ENCODE assay signal across 28 cellular contexts in the genomic region with DNA sequence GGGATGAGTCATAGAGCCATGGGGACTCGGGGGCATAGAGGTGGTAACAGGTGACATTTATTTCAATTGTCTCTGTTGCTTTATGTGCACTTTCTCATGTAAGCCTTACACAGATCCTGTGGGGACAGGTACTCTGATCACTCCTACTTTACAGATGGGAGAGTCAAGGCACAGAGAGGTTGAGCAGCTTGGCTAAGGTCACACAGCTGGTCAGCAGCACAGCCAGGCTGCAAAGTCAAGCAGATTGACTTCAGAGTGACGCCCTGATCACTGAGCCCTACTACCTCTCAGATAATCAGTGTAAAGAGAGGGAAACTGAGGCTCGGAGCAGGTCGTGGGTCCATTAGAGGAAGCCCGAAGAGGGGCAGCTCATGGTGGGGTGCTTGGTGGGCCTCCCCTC. TPM values are rescaled to one million over a fixed set of nuclear protein-coding genes. Genes with fewer than 3 reads are reported as not detected.
A peak's percentile ranks its signal among the peaks of the same experiment; 100 is the strongest.
DNase-seq lines count a peak whose midpoint lies in the region; ATAC-seq, FAIRE-seq and TF ChIP-seq lines count a peak whose summit lies in the region.
"Had no signal": no experiment of that assay in that cellular context is flagged by ENCODE, and none has a peak within 500 bp of the region (broad histone marks: within the 10 kb centered on the region; RNA-seq: fewer than 3 reads in every experiment).

No MANE protein-coding gene starts in this region.

- H3K23me2 ChIP-seq in H1 (ENCODE audit: low read depth, low read length) = peaks cover 1% of the 10 kb centered on the region; the same call in 1 of the 2 replicates

- H4K8ac ChIP-seq in H1 (ENCODE audit: extremely low read depth, insufficient read depth, low read length) = no peak overlapping the region

- no peaks in the 10 kb centered on the region for H3K9me3 ChIP-seq in H1 (ENCODE audit: insufficient read depth in 2 of 2, low read depth in 1 of 2, low read length in 1 of 2)
- H3K9me3 ChIP-seq: BE2C; BLaER1 treated with 17β-estradiol and CSF1 and Interleukin-3, amounts not matched to agents 10 nM and 100 nM; HAP-1 had no signal

- intact Hi-C loops in activated CD8-positive, alpha-beta T cell treated with anti-CD3 and anti-CD28 coated beads for 36 hours (cut with micrococcal nuclease) = no loop called here

- peak; percentile 28 for ATAC-seq in activated CD8-positive, alpha-beta T cell treated with anti-CD3 and anti-CD28 coated beads for 36 hours
- ATAC-seq in activated CD8-positive, alpha-beta T cell treated with anti-CD3 and anti-CD28 coated beads, Interleukin-2, amount 10 ng/mL, durations not matched to agents 7 days and 5 days = no peak
- ATAC-seq in activated T-helper 17 cell treated with anti-CD3 and anti-CD28 coated beads, Interleukin-2, amount 50 U/mL, for 72 hours (replicated peaks) = no peak
- ATAC-seq: GM23338 had no signal

- H4K91ac ChIP-seq in H1 (replicated peaks; ENCODE audit: insufficient read length, low read length) = no peak overlapping the region

- H3K27ac Mint-ChIP-seq in activated CD8-positive, alpha-beta T cell treated with anti-CD3 and anti-CD28 coated beads for 36 hours = no peak overlapping the region
- H3K27ac Mint-ChIP-seq in activated CD8-positive, alpha-beta T cell treated with anti-CD3 and anti-CD28 coated beads, Interleukin-2, amount 10 ng/mL, durations not matched to agents 7 days and 5 days = no peak overlapping the region
- peak overlapping the region; percentile 8 for H3K27ac Mint-ChIP-seq in activated T-helper 17 cell treated with anti-CD3 and anti-CD28 coated beads, Interleukin-2, amount 50 U/mL, for 72 hours
- H3K27ac Mint-ChIP-seq: CD14-positive monocyte; CD4-positive, alpha-beta T cell; GM23338 had no signal

- no peak overlapping the region for H2BK120ac ChIP-seq in H1 (replicated peaks; ENCODE audit: low read depth, low read length)

- H3K36me3 Mint-ChIP-seq in activated CD8-positive, alpha-beta T cell treated with anti-CD3 and anti-CD28 coated beads for 36 hours (ENCODE audit: low read depth) = no peaks in the 10 kb centered on the region
- H3K36me3 Mint-ChIP-seq in activated CD8-positive, alpha-beta T cell treated with anti-CD3 and anti-CD28 coated beads, Interleukin-2, amount 10 ng/mL, durations not matched to agents 7 days and 5 days (ENCODE audit: low read depth) = no peaks in the 10 kb centered on the region
- no peaks in the 10 kb centered on the region for H3K36me3 Mint-ChIP-seq in activated T-helper 17 cell treated with anti-CD3 and anti-CD28 coated beads, Interleukin-2, amount 50 U/mL, for 72 hours (ENCODE audit: low read depth)
- H3K36me3 Mint-ChIP-seq: CD14-positive monocyte; CD8-positive, alpha-beta memory T cell had no signal

- no peaks in the 10 kb centered on the region for H3K27me3 Mint-ChIP-seq in activated CD8-positive, alpha-beta T cell treated with anti-CD3 and anti-CD28 coated beads for 36 hours
- H3K27me3 Mint-ChIP-seq in activated CD8-positive, alpha-beta T cell treated with anti-CD3 and anti-CD28 coated beads, Interleukin-2, amount 10 ng/mL, durations not matched to agents 7 days and 5 days (ENCODE audit: low read depth) = no peaks in the 10 kb centered on the region
- no peaks in the 10 kb centered on the region for H3K27me3 Mint-ChIP-seq in activated T-helper 17 cell treated with anti-CD3 and anti-CD28 coated beads, Interleukin-2, amount 50 U/mL, for 72 hours
- H3K27me3 Mint-ChIP-seq: CD4-positive, alpha-beta T cell had no signal

- H2AFZ ChIP-seq in H1 (ENCODE audit: low read length) = no peak overlapping the region

- no peaks in the 10 kb centered on the region for H3K9me3 Mint-ChIP-seq in activated CD8-positive, alpha-beta T cell treated with anti-CD3 and anti-CD28 coated beads for 36 hours
- no peaks in the 10 kb centered on the region for H3K9me3 Mint-ChIP-seq in activated CD8-positive, alpha-beta T cell treated with anti-CD3 and anti-CD28 coated beads, Interleukin-2, amount 10 ng/mL, durations not matched to agents 7 days and 5 days (ENCODE audit: insufficient read depth)
- no peaks in the 10 kb centered on the region for H3K9me3 Mint-ChIP-seq in activated T-helper 17 cell treated with anti-CD3 and anti-CD28 coated beads, Interleukin-2, amount 50 U/mL, for 72 hours
- H3K9me3 Mint-ChIP-seq: CD4-positive, alpha-beta T cell; CD8-positive, alpha-beta memory T cell; GM23338 had no signal

- no peak overlapping the region for H3K4me3 Mint-ChIP-seq in activated CD8-positive, alpha-beta T cell treated with anti-CD3 and anti-CD28 coated beads for 36 hours
- no peak overlapping the region for H3K4me3 Mint-ChIP-seq in activated CD8-positive, alpha-beta T cell treated with anti-CD3 and anti-CD28 coated beads, Interleukin-2, amount 10 ng/mL, durations not matched to agents 7 days and 5 days
- H3K4me3 Mint-ChIP-seq in activated T-helper 17 cell treated with anti-CD3 and anti-CD28 coated beads, Interleukin-2, amount 50 U/mL, for 72 hours = no peak overlapping the region
- H3K4me3 Mint-ChIP-seq: CD14-positive monocyte; CD4-positive, alpha-beta T cell; CD8-positive, alpha-beta memory T cell; GM23338 had no signal

- no peak overlapping the region for H3K4me3 ChIP-seq in H1 (ENCODE audit: extremely low read depth in 1 of 4, insufficient read depth in 2 of 4, low read depth in 3 of 4, low read length in 4 of 4)
- H3K4me3 ChIP-seq: BLaER1 treated with 17β-estradiol and CSF1 and Interleukin-3, amounts not matched to agents 10 nM and 100 nM; GM23338; HAP-1 had no signal

- no peaks in the 10 kb centered on the region for H3K36me3 ChIP-seq in H1 (ENCODE audit: control insufficient read depth in 2 of 4, insufficient read depth in 4 of 4, low read length in 3 of 4)
- H3K36me3 ChIP-seq: BE2C; BLaER1 treated with 17β-estradiol and CSF1 and Interleukin-3, amounts not matched to agents 10 nM and 100 nM; HAP-1 had no signal

- no peaks in the 10 kb centered on the region; a peak in 1 of 7 replicates for H3K4me1 ChIP-seq in H1 (replicated peaks in 1 of 4; ENCODE audit: control insufficient read depth in 3 of 4, insufficient read depth in 4 of 4, low read length in 3 of 4)
- H3K4me1 ChIP-seq: HAP-1 had no signal

- 0 out of 7 replicates have a peak, but pooled peaks cover 0 to 3% (median 0%) of the 10 kb centered on the region in 4 experiments for H3K27me3 ChIP-seq in H1 (replicated peaks in 1 of 4; ENCODE audit: control insufficient read depth in 3 of 4, extremely low read depth in 1 of 4, insufficient read depth in 3 of 4, low read length in 3 of 4)
- H3K27me3 ChIP-seq: BE2C; BLaER1 treated with 17β-estradiol and CSF1 and Interleukin-3, amounts not matched to agents 10 nM and 100 nM had no signal

- no peak overlapping the region for H2BK15ac ChIP-seq in H1 (ENCODE audit: low read length)

- no peak for FAIRE-seq in H1 (lab: Jason Lieb, UNC)
- FAIRE-seq: A204.1, D721Med, GM12891, GM18507, H54 had no signal

- peaks cover 8% of the 10 kb centered on the region for H3K4me1 Mint-ChIP-seq in activated CD8-positive, alpha-beta T cell treated with anti-CD3 and anti-CD28 coated beads for 36 hours (ENCODE audit: low read depth)
- peaks cover 17% of the 10 kb centered on the region for H3K4me1 Mint-ChIP-seq in activated CD8-positive, alpha-beta T cell treated with anti-CD3 and anti-CD28 coated beads, Interleukin-2, amount 10 ng/mL, durations not matched to agents 7 days and 5 days (ENCODE audit: low read depth)
- H3K4me1 Mint-ChIP-seq in activated T-helper 17 cell treated with anti-CD3 and anti-CD28 coated beads, Interleukin-2, amount 50 U/mL, for 72 hours = peaks cover 14% of the 10 kb centered on the region
- H3K4me1 Mint-ChIP-seq: CD14-positive monocyte, GM23338 had no signal

- H2BK12ac ChIP-seq in H1 (ENCODE audit: low read depth, low read length) = no peak overlapping the region

- no peak for TF ChIP-seq EP300 in H1 (IDR thresholded peaks at IDR 0.05; ENCODE audit: borderline replicate concordance in 1 of 2, low read depth in 2 of 2, low read length in 2 of 2)

- no peak for TF ChIP-seq POLR2A in H1 (IDR thresholded peaks at IDR 0.05; ENCODE audit: control extremely low read depth in 1 of 2, low read depth in 2 of 2, low read length in 2 of 2)

- H2BK5ac ChIP-seq in H1 (ENCODE audit: low read depth, low read length) = no peak overlapping the region

- H3K18ac ChIP-seq in H1 (ENCODE audit: extremely low read depth, low read length) = no peak overlapping the region

- CTCF ChIA-PET in activated CD8-positive, alpha-beta T cell treated with anti-CD3 and anti-CD28 coated beads for 36 hours (lab: Charles Lee) = no interaction called here
- CTCF ChIA-PET in activated CD8-positive, alpha-beta T cell treated with anti-CD3 and anti-CD28 coated beads, Interleukin-2, amount 10 ng/mL, durations not matched to agents 7 days and 5 days (lab: Charles Lee) = interaction anchor here (1.0 to 1.5 kb wide), 2 partner anchors 16 to 94 kb away, joined by 3 to 6 read pairs; no protein-coding TSS in a partner anchor
- CTCF ChIA-PET in H1 (lab: Charles Lee; ENCODE audit: partially characterized antibody) = interaction anchor here (0.6 to 1.9 kb wide), 4 partner anchors 9 to 250 kb away, joined by 3 to 5 read pairs (median 4); no protein-coding TSS in a partner anchor

- H2AK5ac ChIP-seq in H1 (ENCODE audit: low read depth, low read length) = no peak overlapping the region

- no peak overlapping the region for H3K14ac ChIP-seq in H1 (ENCODE audit: insufficient read length)

- no peak overlapping the region for H3K4me2 ChIP-seq in H1 (ENCODE audit: insufficient read depth in 1 of 2, low read depth in 2 of 2, low read length in 2 of 2)
- H3K4me2 ChIP-seq: GM23338 had no signal

- H3K4ac ChIP-seq in H1 (replicated peaks; ENCODE audit: insufficient read length, low read depth, low read length) = no peak overlapping the region

- TF ChIP-seq CTCF in activated CD8-positive, alpha-beta T cell treated with anti-CD3 and anti-CD28 coated beads for 36 hours (IDR thresholded peaks at IDR 0.05) = no peak
- TF ChIP-seq CTCF in H1 (IDR thresholded peaks at IDR 0.05; ENCODE audit: control extremely low read depth in 1 of 3, insufficient read depth in 1 of 3, low read depth in 1 of 3, low read length in 3 of 3) = no peak

- no peak overlapping the region for H3K9ac ChIP-seq in H1 (replicated peaks in 1 of 4; ENCODE audit: extremely low read depth in 1 of 4, low read depth in 3 of 4, low read length in 3 of 4)
- H3K9ac ChIP-seq: BLaER1 treated with 17β-estradiol and CSF1 and Interleukin-3, amounts not matched to agents 10 nM and 100 nM had no signal

- no peak overlapping the region for H3K56ac ChIP-seq in H1 (replicated peaks; ENCODE audit: insufficient read length, low read depth, low read length)

- H3K79me2 ChIP-seq in H1 (ENCODE audit: control insufficient read depth in 1 of 2, insufficient read depth in 2 of 2, low read length in 2 of 2) = no peaks in the 10 kb centered on the region

- H3K79me1 ChIP-seq in H1 (ENCODE audit: low read depth, low read length) = no peaks in the 10 kb centered on the region

- POLR2A ChIA-PET in activated CD8-positive, alpha-beta T cell treated with anti-CD3 and anti-CD28 coated beads for 36 hours (lab: Charles Lee) = interaction anchor here (1.0 to 1.1 kb wide), 2 partner anchors 10 to 16 kb away, joined by 3 to 7 read pairs; no protein-coding TSS in a partner anchor
- POLR2A ChIA-PET in activated CD8-positive, alpha-beta T cell treated with anti-CD3 and anti-CD28 coated beads, Interleukin-2, amount 10 ng/mL, durations not matched to agents 7 days and 5 days (lab: Charles Lee) = interaction anchor here (1.3 to 1.4 kb wide), 2 partner anchors 13 to 44 kb away, joined by 3 read pairs; a partner anchor contains a TSS
- POLR2A ChIA-PET in H1 (lab: Charles Lee; ENCODE audit: partially characterized antibody) = no interaction called here

- H2BK20ac ChIP-seq in H1 (ENCODE audit: low read length) = peak overlapping the region; percentile 8; the same call in 1 of the 2 replicates

- no peak overlapping the region for H3K27ac ChIP-seq in H1 (ENCODE audit: low read depth, low read length)
- H3K27ac ChIP-seq: 22Rv1; BLaER1 treated with 17β-estradiol and CSF1 and Interleukin-3, amounts not matched to agents 10 nM and 100 nM had no signal

- WGBS in H1 (ENCODE audit: extremely low coverage in 1 of 2, insufficient coverage in 1 of 2, insufficient read length in 1 of 2, insufficient replicate concordance in 2 of 2, low coverage in 1 of 2, low lambda C conversion rate in 2 of 2, missing lambda C conversion rate in 1 of 2), 2 experiments = 87% methylated on average over 5 of the region's 5 CpGs; no CpG with 5 or more reads in 1 of the 2 experiments

- no peak overlapping the region for H3K23ac ChIP-seq in H1 (ENCODE audit: insufficient read length)

- TF ChIP-seq RAD21 in H1 (IDR thresholded peaks at IDR 0.05 in 1 of 2, conservative IDR thresholded peaks at IDR 0.05 in 1 of 2; ENCODE audit: low read depth in 2 of 2, low read length in 2 of 2) = no peak

- no peak for DNase-seq in activated CD8-positive, alpha-beta T cell treated with anti-CD3 and anti-CD28 coated beads for 36 hours
- no peak for DNase-seq in activated CD8-positive, alpha-beta T cell treated with anti-CD3 and anti-CD28 coated beads, Interleukin-2, amount 10 ng/mL, durations not matched to agents 7 days and 5 days
- no peak for DNase-seq in H1 (ENCODE audit: low read depth in 1 of 2, low spot score in 2 of 2)
- no peak for DNase-seq in DMS153 treated with DMSO at 0.1 percent for 48 hours (lab: John Stamatoyannopoulos, UW; ENCODE audit: unreplicated experiment)
- DNase-seq in NCI-H1105 (lab: John Stamatoyannopoulos, UW) = no peak
- DNase-seq in stimulated activated CD8-positive, alpha-beta memory T cell treated with anti-CD3 and anti-CD28 coated beads, Interleukin-4, amount 100 ng/mL, for 48 hours = no peak
- DNase-seq: ACHN; AML-193; BE2C; CD4-positive, alpha-beta T cell; CD8-positive, alpha-beta memory T cell; DMS 273 treated with DMSO at 0.1 percent for 48 hours; DMS53; DMS79 treated with DMSO at 0.1 percent for 48 hours; GF-D8 had no signal

- H4K5ac ChIP-seq in H1 (ENCODE audit: insufficient read length, low read depth, low read length) = no peak overlapping the region

- H4K20me1 ChIP-seq in H1 (replicated peaks in 1 of 2; ENCODE audit: control insufficient read depth in 1 of 2, insufficient read depth in 2 of 2, low read length in 2 of 2) = no peaks in the 10 kb centered on the region

RNA-seq across cellular contexts. Expression of a gene that starts 3.5 kb away (rescaled TPM):
- 10 to 100 TPM; 11.3 to 12.4 TPM for total RNA-seq in activated CD8-positive, alpha-beta T cell treated with anti-CD3 and anti-CD28 coated beads for 36 hours
- total RNA-seq in activated CD8-positive, alpha-beta T cell treated with anti-CD3 and anti-CD28 coated beads, Interleukin-2, amount 10 ng/mL, durations not matched to agents 7 days and 5 days = 1 to 10 TPM; 1.1 TPM
- 100 to 1,000 TPM in 1 of 2 donors, 10 to 100 TPM in 1; 86.6 to 343 TPM for total RNA-seq in activated T-helper 17 cell treated with anti-CD3 and anti-CD28 coated beads, Interleukin-2, amount 50 U/mL, for 72 hours
- total RNA-seq in H1 (2021; fragmentation: NEBNext Ultra II Directional; extraction: Animal tissue kit (Norgen Biotek cat#: 25700)) = not detected in 2 replicates
- 0.02 and 0.05 TPM in 2 replicates for polyA plus RNA-seq in H1 (2011; rRNA removed)
- 0.06 TPM for polyA plus RNA-seq in H1 (2011; cell fraction: cytosol; rRNA removed)
- polyA plus RNA-seq in H1 (2011; cell fraction: nucleus; rRNA removed) = 0.19 TPM
- polyA plus RNA-seq in H1 (2012, experiment 1 of 2) = 0.13 to 0.27 TPM (median 0.19 TPM) in 4 replicates
- 0.09 TPM for polyA plus RNA-seq in H1 (2012, experiment 2 of 2)
- 0.02 TPM for polyA plus RNA-seq in H1 (2013, experiment 1 of 2)
- polyA plus RNA-seq in H1 (2013, experiment 2 of 2) = 0.02 TPM
- not detected in 2 replicates for polyA minus RNA-seq in H1 (2011; rRNA and poly(A)+ RNA removed)
- polyA minus RNA-seq in H1 (2011; cell fraction: cytosol; rRNA and poly(A)+ RNA removed) = not detected
- not detected for polyA minus RNA-seq in H1 (2011; cell fraction: nucleus; rRNA and poly(A)+ RNA removed)
- total RNA-seq: Daoy, G401, GM23338 had no signal
- polyA plus RNA-seq: CD14-positive monocyte had no signal

RNA-seq across cellular contexts. Expression of a gene that starts 43.7 kb away (rescaled TPM):
- total RNA-seq in activated CD8-positive, alpha-beta T cell treated with anti-CD3 and anti-CD28 coated beads for 36 hours = 100 to 1,000 TPM; 263 to 268 TPM
- total RNA-seq in activated CD8-positive, alpha-beta T cell treated with anti-CD3 and anti-CD28 coated beads, Interleukin-2, amount 10 ng/mL, durations not matched to agents 7 days and 5 days = 100 to 1,000 TPM; 202 to 213 TPM
- total RNA-seq in activated T-helper 17 cell treated with anti-CD3 and anti-CD28 coated beads, Interleukin-2, amount 50 U/mL, for 72 hours = 100 to 1,000 TPM; 425 to 498 TPM
- total RNA-seq in H1 (2021; fragmentation: NEBNext Ultra II Directional; extraction: Animal tissue kit (Norgen Biotek cat#: 25700)) = 0.67 and 1.3 TPM in 2 replicates
- polyA plus RNA-seq in H1 (2011; rRNA removed) = 0.67 and 1.1 TPM in 2 replicates
- polyA plus RNA-seq in H1 (2011; cell fraction: cytosol; rRNA removed) = 0.48 TPM
- 0.96 TPM for polyA plus RNA-seq in H1 (2011; cell fraction: nucleus; rRNA removed)
- 0.55 to 0.76 TPM (median 0.72 TPM) in 4 replicates for polyA plus RNA-seq in H1 (2012, experiment 1 of 2)
- polyA plus RNA-seq in H1 (2012, experiment 2 of 2) = 0.80 TPM
- polyA plus RNA-seq in H1 (2013, experiment 1 of 2) = 1.6 TPM
- polyA plus RNA-seq in H1 (2013, experiment 2 of 2) = 1.6 TPM
- polyA minus RNA-seq in H1 (2011; rRNA and poly(A)+ RNA removed) = 0.85 and 1.0 TPM in 2 replicates
- polyA minus RNA-seq in H1 (2011; cell fraction: cytosol; rRNA and poly(A)+ RNA removed) = 1.0 TPM
- 0.60 TPM for polyA minus RNA-seq in H1 (2011; cell fraction: nucleus; rRNA and poly(A)+ RNA removed)
- total RNA-seq: Daoy, G401 had no signal

RNA-seq across cellular contexts. Expression of a gene that starts 54.4 kb away (rescaled TPM):
- 10 to 100 TPM; 30.3 to 30.6 TPM for total RNA-seq in activated CD8-positive, alpha-beta T cell treated with anti-CD3 and anti-CD28 coated beads for 36 hours
- 10 to 100 TPM; 34.3 to 35.9 TPM for total RNA-seq in activated CD8-positive, alpha-beta T cell treated with anti-CD3 and anti-CD28 coated beads, Interleukin-2, amount 10 ng/mL, durations not matched to agents 7 days and 5 days
- total RNA-seq in activated T-helper 17 cell treated with anti-CD3 and anti-CD28 coated beads, Interleukin-2, amount 50 U/mL, for 72 hours = 10 to 100 TPM; 39.4 to 41.9 TPM
- 35.8 and 39.4 TPM in 2 replicates for total RNA-seq in H1 (2021; fragmentation: NEBNext Ultra II Directional; extraction: Animal tissue kit (Norgen Biotek cat#: 25700))
- 44.0 and 69.0 TPM in 2 replicates for polyA plus RNA-seq in H1 (2011; rRNA removed)
- polyA plus RNA-seq in H1 (2011; cell fraction: cytosol; rRNA removed) = 47.9 TPM
- 87.7 TPM for polyA plus RNA-seq in H1 (2011; cell fraction: nucleus; rRNA removed)
- 24.9 to 38.8 TPM (median 38.0 TPM) in 4 replicates for polyA plus RNA-seq in H1 (2012, experiment 1 of 2)
- polyA plus RNA-seq in H1 (2012, experiment 2 of 2) = 36.2 TPM
- 21.4 TPM for polyA plus RNA-seq in H1 (2013, experiment 1 of 2)
- 23.8 TPM for polyA plus RNA-seq in H1 (2013, experiment 2 of 2)
- 22.1 and 45.1 TPM in 2 replicates for polyA minus RNA-seq in H1 (2011; rRNA and poly(A)+ RNA removed)
- 20.6 TPM for polyA minus RNA-seq in H1 (2011; cell fraction: cytosol; rRNA and poly(A)+ RNA removed)
- polyA minus RNA-seq in H1 (2011; cell fraction: nucleus; rRNA and poly(A)+ RNA removed) = 27.7 TPM

Comparison
In these comparisons a context has a peak if more than half of its experiments do, and no peak if none do; other contexts are left out.
1. RNA of a gene that starts 3.5 kb away (total RNA-seq): 86.6 to 343 TPM in activated T-helper 17 cell treated with anti-CD3 and anti-CD28 coated beads, Interleukin-2, amount 50 U/mL, for 72 hours; 11.3 to 12.4 TPM in activated CD8-positive, alpha-beta T cell treated with anti-CD3 and anti-CD28 coated beads for 36 hours, 1.1 TPM in activated CD8-positive, alpha-beta T cell treated with anti-CD3 and anti-CD28 coated beads, Interleukin-2, amount 10 ng/mL, durations not matched to agents 7 days and 5 days and not detected in H1; every median in the first group is over 4 times any median in the second.
2. RNA of a gene that starts 43.7 kb away (total RNA-seq): 425 to 498 TPM in activated T-helper 17 cell treated with anti-CD3 and anti-CD28 coated beads, Interleukin-2, amount 50 U/mL, for 72 hours, 263 to 268 TPM in activated CD8-positive, alpha-beta T cell treated with anti-CD3 and anti-CD28 coated beads for 36 hours and 202 to 213 TPM in activated CD8-positive, alpha-beta T cell treated with anti-CD3 and anti-CD28 coated beads, Interleukin-2, amount 10 ng/mL, durations not matched to agents 7 days and 5 days; 0.67 to 1.3 TPM in H1; every median in the first group is over 10 times any median in the second.